8 cellular contexts compared by ENCODE assay signal in genomic region chr17:50721194-50722010, GRCh38. TPM values are rescaled to one million over a fixed set of nuclear protein-coding genes. Genes with fewer than 3 reads are reported as not detected.
DNase-seq lines count a peak whose midpoint lies in the region; ATAC-seq and TF ChIP-seq lines count a peak whose summit lies in the region.

No MANE protein-coding gene starts in this region.

- H3K4me1 ChIP-seq in right atrium auricular region: peaks cover 0 to 54% of the 10 kb centered on the region in 2 donors

- peaks cover 2% of the 10 kb centered on the region for H3K9me3 Mint-ChIP-seq in glutamatergic neuron (ENCODE audit: unreplicated experiment)
- H3K9me3 Mint-ChIP-seq in stimulated activated memory B cell treated with anti-CD40 and anti-IgM and Interleukin-4, amounts not matched to agents 10 μg/mL and 1 μg/mL and 100 μg/mL, for 72 hours: no peaks in the 10 kb centered on the region

- ATAC-seq in Right ventricle myocardium inferior (no peak), GM18511 (IDR thresholded peaks at IDR 0.05; ENCODE audit: unreplicated experiment) (no peak), HG03457 (IDR thresholded peaks at IDR 0.05; ENCODE audit: unreplicated experiment) (no peak)
- ATAC-seq in stimulated activated memory B cell treated with anti-CD40 and anti-IgM and Interleukin-4, amounts not matched to agents 10 μg/mL and 1 μg/mL and 100 μg/mL, for 72 hours: no peak

- H3K27me3 ChIP-seq in right atrium auricular region: no peaks in the 10 kb centered on the region

- no peak for DNase-seq in right atrium auricular region (ENCODE audit: low spot score)
- DNase-seq in Right ventricle myocardium inferior (ENCODE audit: missing footprints): no peak
- DNase-seq in glutamatergic neuron: no peak
- no peak for DNase-seq in occipital lobe (lab: John Stamatoyannopoulos, UW)

- TF ChIP-seq CTCF in right atrium auricular region (IDR thresholded peaks at IDR 0.05): no peak
- TF ChIP-seq CTCF in VCaP (conservative IDR thresholded peaks at IDR 0.05): no peak
- TF ChIP-seq CTCF in glutamatergic neuron (IDR thresholded peaks at IDR 0.05; ENCODE audit: partially characterized antibody, unreplicated experiment): no peak

- H3K27me3 Mint-ChIP-seq in glutamatergic neuron (ENCODE audit: unreplicated experiment): no peaks in the 10 kb centered on the region
- H3K27me3 Mint-ChIP-seq in stimulated activated memory B cell treated with anti-CD40 and anti-IgM and Interleukin-4, amounts not matched to agents 10 μg/mL and 1 μg/mL and 100 μg/mL, for 72 hours: no peaks in the 10 kb centered on the region

- peaks cover 13% of the 10 kb centered on the region for H3K4me1 Mint-ChIP-seq in glutamatergic neuron (ENCODE audit: low read depth, unreplicated experiment)
- H3K4me1 Mint-ChIP-seq in stimulated activated memory B cell treated with anti-CD40 and anti-IgM and Interleukin-4, amounts not matched to agents 10 μg/mL and 1 μg/mL and 100 μg/mL, for 72 hours: peaks cover 30% of the 10 kb centered on the region

- intact Hi-C loops in Right ventricle myocardium inferior (cut with DNase I): no loop called here

- H3K4me3 Mint-ChIP-seq in glutamatergic neuron (ENCODE audit: unreplicated experiment): peak overlapping the region; percentile 91
- H3K4me3 Mint-ChIP-seq in stimulated activated memory B cell treated with anti-CD40 and anti-IgM and Interleukin-4, amounts not matched to agents 10 μg/mL and 1 μg/mL and 100 μg/mL, for 72 hours: peak overlapping the region; percentile 91

- H3K36me3 ChIP-seq in right atrium auricular region: no peaks in the 10 kb centered on the region

- H3K9me3 ChIP-seq in right atrium auricular region: no peaks in the 10 kb centered on the region

- peak overlapping the region; percentile 77 to 93 for H3K4me3 ChIP-seq in right atrium auricular region

- H3K27ac ChIP-seq in right atrium auricular region (peak overlapping the region in 1 of 2 donors; percentile 98), VCaP (peak overlapping the region; percentile 99)

- no peaks in the 10 kb centered on the region for H3K36me3 Mint-ChIP-seq in glutamatergic neuron (ENCODE audit: unreplicated experiment)
- no peaks in the 10 kb centered on the region for H3K36me3 Mint-ChIP-seq in stimulated activated memory B cell treated with anti-CD40 and anti-IgM and Interleukin-4, amounts not matched to agents 10 μg/mL and 1 μg/mL and 100 μg/mL, for 72 hours

- H3K27ac Mint-ChIP-seq in glutamatergic neuron (ENCODE audit: unreplicated experiment): peak overlapping the region; percentile 44
- peak overlapping the region; percentile 98 for H3K27ac Mint-ChIP-seq in stimulated activated memory B cell treated with anti-CD40 and anti-IgM and Interleukin-4, amounts not matched to agents 10 μg/mL and 1 μg/mL and 100 μg/mL, for 72 hours

RNA-seq across cellular contexts. Expression of gene LUC7L3, which starts 2.0 kb away (rescaled TPM):
- total RNA-seq in right atrium auricular region (10 to 100 TPM; 19.6 to 31.3 TPM), Right ventricle myocardium inferior (49.3 TPM), glutamatergic neuron (ENCODE audit: unreplicated experiment) (222 TPM), occipital lobe (141 TPM)

RNA-seq across cellular contexts. Expression of gene ANKRD40, which starts 13.7 kb away (rescaled TPM):
- 10 to 100 TPM; 30.5 to 33.8 TPM for total RNA-seq in right atrium auricular region
- 60.9 TPM for total RNA-seq in Right ventricle myocardium inferior
- total RNA-seq in glutamatergic neuron (ENCODE audit: unreplicated experiment): 40.8 TPM
- total RNA-seq in occipital lobe: 31.4 TPM

RNA-seq across cellular contexts. Expression of gene ANKRD40CL, which starts 45.9 kb away (rescaled TPM):
- total RNA-seq in right atrium auricular region: not detected
- total RNA-seq in Right ventricle myocardium inferior: not detected
- not detected for total RNA-seq in glutamatergic neuron (ENCODE audit: unreplicated experiment)
- not detected for total RNA-seq in occipital lobe
